ENCODE assay signal across 3 cellular contexts in genomic region chr6:67328269-67328668, GRCh38.
TF ChIP-seq lines count a peak whose summit lies in the region.

No MANE protein-coding gene starts in this region.

TF ChIP-seq in A549, 52 proteins besides CTCF, POLR2A, EP300 and RAD21:
- no peak for TF ChIP-seq CBX8 (IDR thresholded peaks at IDR 0.05)
- peak; percentile 54 for TF ChIP-seq MAFK (IDR thresholded peaks at IDR 0.05; ENCODE audit: partially characterized antibody)

TF ChIP-seq in IMR-90, 13 proteins besides CTCF, POLR2A, EP300 and RAD21:
- TF ChIP-seq ELK1 (IDR thresholded peaks at IDR 0.05; ENCODE audit: borderline replicate concordance, low read depth, low read length) (no peak), MAFK (IDR thresholded peaks at IDR 0.05; ENCODE audit: low read depth, low read length) (peak; percentile 80)

TF ChIP-seq in K562, 482 proteins besides CTCF, POLR2A, EP300 and RAD21:
- TF ChIP-seq ETV1 (tag; conservative IDR thresholded peaks at IDR 0.05; ENCODE audit: low read depth) (no peak), STAT5A (IDR thresholded peaks at IDR 0.05; ENCODE audit: borderline replicate concordance, low read length) (no peak), ZNF79 (CRISPR knock-in tag; IDR thresholded peaks at IDR 0.05; ENCODE audit: low read depth) (no peak), TAF1 (IDR thresholded peaks at IDR 0.05; ENCODE audit: control insufficient read depth, extremely low read depth, insufficient read depth, low read length, severe bottlenecking) (no peak), ZNF277 (CRISPR knock-in tag; IDR thresholded peaks at IDR 0.05; ENCODE audit: borderline replicate concordance) (no peak), TARDBP (IDR thresholded peaks at IDR 0.05) (no peak), SPI1 (IDR thresholded peaks at IDR 0.05; ENCODE audit: borderline replicate concordance, low read depth, low read length) (no peak), ZKSCAN1 (IDR thresholded peaks at IDR 0.05; ENCODE audit: low read depth, low read length) (no peak), GATAD2A (IDR thresholded peaks at IDR 0.05) (no peak), ZFP30 (CRISPR knock-in tag; IDR thresholded peaks at IDR 0.05; ENCODE audit: borderline replicate concordance) (no peak), HDAC1 (IDR thresholded peaks at IDR 0.05) (no peak), C11orf30 (IDR thresholded peaks at IDR 0.05; ENCODE audit: low read depth) (peak; percentile 59), TFE3 (CRISPR knock-in tag; IDR thresholded peaks at IDR 0.05) (no peak), RBM39 (optimal IDR thresholded peaks at IDR 0.05; ENCODE audit: low read depth, low read length) (no peak), HNRNPUL1 (IDR thresholded peaks at IDR 0.05; ENCODE audit: low read length) (no peak), MAFG (tag; conservative IDR thresholded peaks at IDR 0.05) (0 out of 2 replicates have a peak, but pooled peaks have one; percentile 16), MYBL2 (IDR thresholded peaks at IDR 0.05; ENCODE audit: low read depth) (no peak), MYBL2 (CRISPR knock-in tag; IDR thresholded peaks at IDR 0.05; ENCODE audit: borderline replicate concordance) (no peak), MAFK (IDR thresholded peaks at IDR 0.05; ENCODE audit: low read length) (peak; percentile 53; the same call in 1 of the 2 replicates), ZNF316 (IDR thresholded peaks at IDR 0.05) (peak; percentile 83), TAF7 (tag; IDR thresholded peaks at IDR 0.05) (no peak), ZBTB12 (CRISPR knock-in tag; IDR thresholded peaks at IDR 0.05) (no peak), ZBTB40 (IDR thresholded peaks at IDR 0.05) (no peak), ZBTB40 (CRISPR knock-in tag; IDR thresholded peaks at IDR 0.05) (no peak), SRSF9 (IDR thresholded peaks at IDR 0.05; ENCODE audit: borderline replicate concordance, low read depth, low read length) (no peak), PCBP2 (IDR thresholded peaks at IDR 0.05; ENCODE audit: low read depth, low read length, poor library complexity, severe bottlenecking) (no peak), PHF21A (IDR thresholded peaks at IDR 0.05; ENCODE audit: borderline replicate concordance, low read depth) (no peak), MTF1 (CRISPR knock-in tag; IDR thresholded peaks at IDR 0.05; ENCODE audit: borderline replicate concordance) (no peak), ATF2 (CRISPR knock-in tag; IDR thresholded peaks at IDR 0.05) (no peak), FOS (IDR thresholded peaks at IDR 0.05; ENCODE audit: extremely low read depth, insufficient read length) (no peak), TFAM (CRISPR knock-in tag; conservative IDR thresholded peaks at IDR 0.05) (no peak), MAFF (IDR thresholded peaks at IDR 0.05; ENCODE audit: low read length) (0 out of 2 replicates have a peak, but pooled peaks have one; percentile 24), HIVEP1 (CRISPR knock-in tag; IDR thresholded peaks at IDR 0.05) (no peak), MXI1 (IDR thresholded peaks at IDR 0.05; ENCODE audit: low read depth, low read length) (no peak), IFI16 (CRISPR knock-in tag; IDR thresholded peaks at IDR 0.05) (no peak)
